ENCODE assay signal across 19 cellular contexts in genomic region chr13:63336549-63336948, GRCh38.
"Had no signal": no experiment of that assay in that cellular context is flagged by ENCODE, and none has a peak within 500 bp of the region (broad histone marks: within the 10 kb centered on the region; RNA-seq: fewer than 3 reads in every experiment).

No MANE protein-coding gene starts in this region.

- H3K4me1 Mint-ChIP-seq: mesothelial cell of epicardium, naive B cell had no signal

- H3K27ac ChIP-seq: colonic mucosa, dorsolateral prefrontal cortex, esophagus muscularis mucosa, foreskin keratinocyte, gastroesophageal sphincter, heart right ventricle, left lung, lower lobe of right lung had no signal

- H3K36me3 Mint-ChIP-seq: mesothelial cell of epicardium, naive B cell had no signal

- H3K27me3 Mint-ChIP-seq: naive B cell had no signal

- H3K4me3 Mint-ChIP-seq: mesothelial cell of epicardium had no signal

- H3K27ac Mint-ChIP-seq: mesothelial cell of epicardium had no signal

- H3K4me1 ChIP-seq: colonic mucosa, esophagus muscularis mucosa, foreskin keratinocyte, gastroesophageal sphincter, heart right ventricle, left lung, lower lobe of right lung had no signal

- H3K36me3 ChIP-seq: colonic mucosa, esophagus muscularis mucosa, gastroesophageal sphincter, heart right ventricle, left lung, lower lobe of right lung had no signal

- H3K27me3 ChIP-seq: colonic mucosa, dorsolateral prefrontal cortex, esophagus muscularis mucosa, foreskin keratinocyte, gastroesophageal sphincter, heart right ventricle, left lung had no signal

- H3K9me3 ChIP-seq: colonic mucosa, esophagus muscularis mucosa, gastroesophageal sphincter, lower lobe of right lung had no signal

- DNase-seq: colonic mucosa; dermis blood vessel endothelial cell; dorsolateral prefrontal cortex; effector CD4-positive, alpha-beta T cell; effector memory CD4-positive, alpha-beta T cell; foreskin keratinocyte; head of caudate nucleus; heart right ventricle; hippocampal formation; left cardiac atrium; left lung; left ventricle myocardium superior; lower lobe of right lung; mesenchymal stem cell; mucosa of descending colon; naive B cell had no signal

- H3K4me3 ChIP-seq: colonic mucosa, dorsolateral prefrontal cortex, esophagus muscularis mucosa, gastroesophageal sphincter, heart right ventricle, left lung, lower lobe of right lung, mucosa of descending colon had no signal
